In the genomic region with DNA sequence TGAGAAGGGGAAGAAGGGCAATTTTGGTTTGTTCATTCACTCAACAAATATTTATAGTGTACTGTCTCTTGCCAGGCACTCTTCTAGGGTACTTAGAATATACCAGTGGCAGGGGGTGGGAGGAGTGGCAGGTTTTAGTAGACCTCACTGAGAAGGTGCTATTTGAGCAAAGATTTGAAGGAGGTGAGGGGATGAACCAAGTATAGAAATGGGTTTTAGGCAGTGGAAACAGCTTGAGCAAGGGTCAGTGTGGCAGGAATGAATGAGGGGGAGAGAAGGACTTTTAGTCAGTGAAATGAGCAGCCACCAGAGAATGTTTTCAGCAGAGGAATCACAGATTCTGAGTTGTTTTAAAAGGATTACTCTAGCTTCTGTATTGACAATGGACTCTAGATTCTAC, we compare ENCODE assay signal across 12 cellular contexts. TPM values are rescaled to one million over a fixed set of nuclear protein-coding genes. Genes with fewer than 3 reads are reported as not detected.
DNase-seq lines count a peak whose midpoint lies in the region; FAIRE-seq and TF ChIP-seq lines count a peak whose summit lies in the region.
"Had no signal": no experiment of that assay in that cellular context is flagged by ENCODE, and none has a peak within 500 bp of the region (broad histone marks: within the 10 kb centered on the region; RNA-seq: fewer than 3 reads in every experiment).

No MANE protein-coding gene starts in this region.

- H3K4me2 ChIP-seq in PC-9: no peak overlapping the region

- peaks cover 12% of the 10 kb centered on the region; the same call in 1 of the 2 replicates for H3K79me2 ChIP-seq in PC-9 (ENCODE audit: low read depth)

- H2AFZ ChIP-seq in PC-9: no peak overlapping the region

- no peak for FAIRE-seq in HTR-8/SVneo (lab: Jason Lieb, UNC)
- FAIRE-seq: bronchial epithelial cell, pancreas had no signal

- no peaks in the 10 kb centered on the region for H3K9me2 ChIP-seq in PC-9 (ENCODE audit: insufficient read depth)

- peak overlapping the region; percentile 61 for H3K4me3 Mint-ChIP-seq in activated naive CD4-positive, alpha-beta T cell treated with anti-CD3 and anti-CD28 coated beads, Interleukin-2, amount 10 ng/mL, durations not matched to agents 7 days and 5 days
- H3K4me3 Mint-ChIP-seq in endodermal cell (peak overlapping the region; percentile 82), type B pancreatic cell (peak overlapping the region; percentile 76)

- H3K9me3 Mint-ChIP-seq in activated naive CD4-positive, alpha-beta T cell treated with anti-CD3 and anti-CD28 coated beads, Interleukin-2, amount 10 ng/mL, durations not matched to agents 7 days and 5 days: no peaks in the 10 kb centered on the region
- no peaks in the 10 kb centered on the region for H3K9me3 Mint-ChIP-seq in endodermal cell
- H3K9me3 Mint-ChIP-seq in type B pancreatic cell: no peaks in the 10 kb centered on the region

- peak overlapping the region; percentile 72 for H3K27ac Mint-ChIP-seq in activated naive CD4-positive, alpha-beta T cell treated with anti-CD3 and anti-CD28 coated beads, Interleukin-2, amount 10 ng/mL, durations not matched to agents 7 days and 5 days
- H3K27ac Mint-ChIP-seq in endodermal cell (peak overlapping the region; percentile 8), type B pancreatic cell (no peak overlapping the region)

- CTCF ChIA-PET in activated naive CD4-positive, alpha-beta T cell treated with anti-CD3 and anti-CD28 coated beads, Interleukin-2, amount 10 ng/mL, durations not matched to agents 7 days and 5 days (lab: Charles Lee): no interaction called here
- CTCF ChIA-PET in PC-9 (lab: Charles Lee): no interaction called here

- peaks cover 53% of the 10 kb centered on the region for H3K4me1 Mint-ChIP-seq in activated naive CD4-positive, alpha-beta T cell treated with anti-CD3 and anti-CD28 coated beads, Interleukin-2, amount 10 ng/mL, durations not matched to agents 7 days and 5 days
- H3K4me1 Mint-ChIP-seq in endodermal cell: peaks cover 10% of the 10 kb centered on the region
- peaks cover 11% of the 10 kb centered on the region for H3K4me1 Mint-ChIP-seq in type B pancreatic cell (ENCODE audit: unreplicated experiment)

- H3K9me3 ChIP-seq in endodermal cell (ENCODE audit: control insufficient read depth, low read length): no peaks in the 10 kb centered on the region
- H3K9me3 ChIP-seq in PC-9 (ENCODE audit: insufficient read depth, low read depth): no peaks in the 10 kb centered on the region
- H3K9me3 ChIP-seq: pancreas had no signal

- peaks cover 8% of the 10 kb centered on the region for H3F3A ChIP-seq in PC-9 (ENCODE audit: insufficient read depth, low read depth)

- no peak for DNase-seq in activated naive CD4-positive, alpha-beta T cell treated with anti-CD3 and anti-CD28 coated beads, Interleukin-2, amount 10 ng/mL, durations not matched to agents 7 days and 5 days
- no peak for DNase-seq in activated naive CD4-positive, alpha-beta T cell treated with anti-CD3 and anti-CD28 coated beads, Interleukin-2, amount 50 U/mL, for 16 hours
- DNase-seq in OCI-M1 (lab: John Stamatoyannopoulos, UW): peak; percentile 37
- DNase-seq in endodermal cell: no peak
- no peak for DNase-seq in type B pancreatic cell (ENCODE audit: extremely low spot score, unreplicated experiment)
- DNase-seq in PC-9: no peak
- no peak for DNase-seq in HTR-8/SVneo (ENCODE audit: insufficient read length, low spot score)
- no peak for DNase-seq in LoVo (ENCODE audit: low spot score)
- DNase-seq: left ventricle myocardium superior, pancreas, T1000 had no signal

- H3K4me1 ChIP-seq in endodermal cell (ENCODE audit: control insufficient read depth, insufficient read depth, low read length): peaks cover 4% of the 10 kb centered on the region
- peaks cover 8% of the 10 kb centered on the region; the same call in 1 of the 2 replicates for H3K4me1 ChIP-seq in PC-9 (replicated peaks; ENCODE audit: insufficient read depth)

- no peak overlapping the region for H3K9ac ChIP-seq in endodermal cell (ENCODE audit: extremely low read depth, low read length, poor library complexity, severe bottlenecking)

- peaks cover 17% of the 10 kb centered on the region for H3K36me3 ChIP-seq in endodermal cell (ENCODE audit: control insufficient read depth, insufficient read depth, low read length)
- H3K36me3 ChIP-seq in PC-9 (ENCODE audit: low read depth): 0 out of 2 replicates have a peak, but pooled peaks cover 6% of the 10 kb centered on the region

- no peak for TF ChIP-seq CTCF in endodermal cell (conservative IDR thresholded peaks at IDR 0.05)
- TF ChIP-seq CTCF in type B pancreatic cell (conservative IDR thresholded peaks at IDR 0.05): no peak
- no peak for TF ChIP-seq CTCF in PC-9 (conservative IDR thresholded peaks at IDR 0.05)

- H3K4me3 ChIP-seq in endodermal cell (ENCODE audit: low read length) (no peak overlapping the region), PC-9 (no peak overlapping the region)
- H3K4me3 ChIP-seq: pancreas had no signal

- peaks cover 47% of the 10 kb centered on the region for H3K36me3 Mint-ChIP-seq in activated naive CD4-positive, alpha-beta T cell treated with anti-CD3 and anti-CD28 coated beads, Interleukin-2, amount 10 ng/mL, durations not matched to agents 7 days and 5 days
- H3K36me3 Mint-ChIP-seq in endodermal cell (ENCODE audit: low read depth): peaks cover 33% of the 10 kb centered on the region
- peaks cover 5% of the 10 kb centered on the region for H3K36me3 Mint-ChIP-seq in type B pancreatic cell

- H3K27me3 ChIP-seq in endodermal cell (ENCODE audit: control insufficient read depth, insufficient read depth, low read length, poor library complexity, severe bottlenecking) (no peaks in the 10 kb centered on the region), PC-9 (ENCODE audit: insufficient read depth, low read depth) (no peaks in the 10 kb centered on the region)
- H3K27me3 ChIP-seq: pancreas had no signal

- no TSS peak for BruUV-seq in PC-9 (replicated peaks; lab: Mats Ljungman, UMichigan)

- no peaks in the 10 kb centered on the region; the same call in 1 of the 2 replicates for H4K20me1 ChIP-seq in PC-9 (ENCODE audit: insufficient read depth)

- H3K27me3 Mint-ChIP-seq in activated naive CD4-positive, alpha-beta T cell treated with anti-CD3 and anti-CD28 coated beads, Interleukin-2, amount 10 ng/mL, durations not matched to agents 7 days and 5 days: no peaks in the 10 kb centered on the region
- H3K27me3 Mint-ChIP-seq in endodermal cell (ENCODE audit: insufficient read depth): no peaks in the 10 kb centered on the region
- no peaks in the 10 kb centered on the region for H3K27me3 Mint-ChIP-seq in type B pancreatic cell

- intact Hi-C loops in PC-9 (cut with micrococcal nuclease; ENCODE audit: unreplicated experiment): loop anchor here (10.0 kb wide), 1 partner anchor 495 kb away; no protein-coding TSS in a partner anchor

- H3K27ac ChIP-seq in endodermal cell (ENCODE audit: low read depth, low read length) (no peak overlapping the region), PC-9 (no peak overlapping the region)
- H3K27ac ChIP-seq: pancreas had no signal

- POLR2A ChIA-PET in PC-9 (lab: Charles Lee; ENCODE audit: unreplicated experiment): no interaction called here

RNA-seq across cellular contexts. Expression of gene PRIM1, which starts 2.3 kb away (rescaled TPM):
- total RNA-seq in endodermal cell (10 to 100 TPM; 34.8 to 44.2 TPM), type B pancreatic cell (ENCODE audit: low replicate concordance) (13.1 and 27.0 TPM in 2 replicates), PC-9 (2021) (27.2 and 35.8 TPM in 2 replicates)
- 50.0 TPM for polyA plus RNA-seq in endodermal cell (2013, experiment 1 of 2)
- 46.0 TPM for polyA plus RNA-seq in endodermal cell (2013, experiment 2 of 2)

RNA-seq across cellular contexts. Expression of gene HSD17B6, which starts 13.3 kb away (rescaled TPM):
- total RNA-seq in endodermal cell (under 1 TPM; 0.57 to 0.89 TPM), type B pancreatic cell (ENCODE audit: low replicate concordance) (0.79 and 1.9 TPM in 2 replicates), PC-9 (2021) (2.1 and 2.2 TPM in 2 replicates)
- 3.2 TPM for polyA plus RNA-seq in endodermal cell (2013, experiment 1 of 2)
- polyA plus RNA-seq in endodermal cell (2013, experiment 2 of 2): 1.4 TPM

RNA-seq across cellular contexts. Expression of gene NACA, which starts 24.8 kb away (rescaled TPM):
- total RNA-seq in endodermal cell (100 to 1,000 TPM; 817 to 958 TPM), type B pancreatic cell (ENCODE audit: low replicate concordance) (988 and 997 TPM in 2 replicates), PC-9 (2021) (812 and 1,035 TPM in 2 replicates)
- 1,626 TPM for polyA plus RNA-seq in endodermal cell (2013, experiment 1 of 2)
- 1,491 TPM for polyA plus RNA-seq in endodermal cell (2013, experiment 2 of 2)
